ENCODE assay signal across 14 cellular contexts in genomic region chr13:105804561-105805190, GRCh38.
DNase-seq lines count a peak whose midpoint lies in the region; ATAC-seq, FAIRE-seq and TF ChIP-seq lines count a peak whose summit lies in the region.
"Had no signal": no experiment of that assay in that cellular context is flagged by ENCODE, and none has a peak within 500 bp of the region (broad histone marks: within the 10 kb centered on the region; RNA-seq: fewer than 3 reads in every experiment).

No MANE protein-coding gene starts in this region.

- no peak overlapping the region for H2BK12ac ChIP-seq in mesenchymal stem cell (ENCODE audit: low read length in 2 of 2)

- no peak overlapping the region for H3K4me3 ChIP-seq in AG04449 (ENCODE audit: low read depth, low read length)
- H3K4me3 ChIP-seq in IMR-90 (ENCODE audit: insufficient read depth, low read depth, low read length): no peak overlapping the region
- no peak overlapping the region for H3K4me3 ChIP-seq in mesenchymal stem cell (ENCODE audit: insufficient read depth in 1 of 2, low read depth in 1 of 2, low read length in 2 of 2)
- H3K4me3 ChIP-seq in tibial nerve: no peak overlapping the region
- H3K4me3 ChIP-seq: GM12878, left ventricle myocardium inferior, neural progenitor cell had no signal

- H3K23ac ChIP-seq in IMR-90 (ENCODE audit: low read depth, low read length): no peak overlapping the region
- no peak overlapping the region for H3K23ac ChIP-seq in mesenchymal stem cell (ENCODE audit: low read length in 2 of 2)

- H3K27me3 ChIP-seq in IMR-90 (ENCODE audit: control insufficient read depth, insufficient read depth, low read length) (no peaks in the 10 kb centered on the region), mesenchymal stem cell (ENCODE audit: control insufficient read depth in 1 of 2, insufficient read depth in 1 of 2, low read length in 2 of 2) (no peaks in the 10 kb centered on the region), tibial nerve (no peaks in the 10 kb centered on the region)
- H3K27me3 ChIP-seq: neural progenitor cell had no signal

- DNase-seq in AG04449 (ENCODE audit: low read depth, low spot score) (peak; percentile 12), IMR-90 (peak; percentile 59), dedifferentiated amniotic fluid mesenchymal stem cell (ENCODE audit: extremely low spot score) (peak; percentile 23), mesenchymal stem cell (peak; percentile 62), tibial nerve (ENCODE audit: low spot score in 2 of 2) (no peak), midbrain (lab: John Stamatoyannopoulos, UW) (no peak), urothelium cell line (ENCODE audit: low spot score) (no peak)
- DNase-seq: activated CD4-positive, CD25-positive, alpha-beta regulatory T cell; activated naive CD4-positive, alpha-beta T cell treated with anti-CD3 and anti-CD28 coated beads, Interleukin-2, amount 10 ng/mL, durations not matched to agents 7 days and 5 days; left ventricle myocardium inferior; SW 1271 had no signal

- intact Hi-C loops in IMR-90 (cut with micrococcal nuclease): no loop called here

- H3K4me2 ChIP-seq in IMR-90 (ENCODE audit: low read depth, low read length): no peak overlapping the region
- H3K4me2 ChIP-seq in mesenchymal stem cell (ENCODE audit: low read length, poor library complexity, severe bottlenecking): no peak overlapping the region
- H3K4me2 ChIP-seq: neural progenitor cell had no signal

- H2AK5ac ChIP-seq in IMR-90 (ENCODE audit: low read depth, low read length) (no peak overlapping the region), mesenchymal stem cell (ENCODE audit: low read length, severe bottlenecking) (peak overlapping the region; percentile 20)

- POLR2A ChIA-PET in AG04449 (lab: Yijun Ruan, JAX): no interaction called here
- POLR2A ChIA-PET in IMR-90 (lab: Charles Lee; ENCODE audit: unreplicated experiment): no interaction called here

- H3K9me3 ChIP-seq in IMR-90 (ENCODE audit: control insufficient read depth, insufficient read depth, low read length): no peaks in the 10 kb centered on the region
- H3K9me3 ChIP-seq in mesenchymal stem cell (ENCODE audit: control insufficient read depth, low read length): no peaks in the 10 kb centered on the region
- H3K9me3 ChIP-seq in tibial nerve: no peaks in the 10 kb centered on the region
- H3K9me3 ChIP-seq: left ventricle myocardium inferior had no signal

- H4K8ac ChIP-seq in IMR-90 (ENCODE audit: low read depth in 2 of 2, low read length in 2 of 2) (no peak overlapping the region), mesenchymal stem cell (ENCODE audit: low read length) (no peak overlapping the region)

- no peak overlapping the region for H2AK9ac ChIP-seq in IMR-90 (replicated peaks; ENCODE audit: low read depth, low read length, poor library complexity)

- no peak for FAIRE-seq in urothelium cell line (lab: Jason Lieb, UNC)
- FAIRE-seq: GM12878 had no signal

- TF ChIP-seq EP300 in tibial nerve (IDR thresholded peaks at IDR 0.05): no peak

- CTCF ChIA-PET in AG04449 (lab: Yijun Ruan, JAX): no interaction called here
- CTCF ChIA-PET in IMR-90 (lab: Yijun Ruan, JAX): no interaction called here

- H3K27ac ChIP-seq in IMR-90 (ENCODE audit: insufficient read depth, low read length) (no peak overlapping the region), mesenchymal stem cell (ENCODE audit: low read length, poor library complexity, severe bottlenecking) (no peak overlapping the region), tibial nerve (no peak overlapping the region)
- H3K27ac ChIP-seq: left ventricle myocardium inferior, neural progenitor cell had no signal

- H3K14ac ChIP-seq in IMR-90 (replicated peaks; ENCODE audit: low read depth, low read length) (no peak overlapping the region), mesenchymal stem cell (ENCODE audit: low read length in 2 of 2) (no peak overlapping the region)

- peak overlapping the region; percentile 22; the same call in 1 of the 2 replicates for H2BK20ac ChIP-seq in IMR-90 (ENCODE audit: low read depth, low read length)

- H4K5ac ChIP-seq in IMR-90 (ENCODE audit: low read depth, low read length): no peak overlapping the region

- no peak overlapping the region for H3K56ac ChIP-seq in IMR-90 (ENCODE audit: extremely low read depth, insufficient read depth, low read length)

- no peak overlapping the region for H2BK5ac ChIP-seq in IMR-90 (ENCODE audit: low read depth, low read length, poor library complexity, severe bottlenecking)
- H2BK5ac ChIP-seq in mesenchymal stem cell (ENCODE audit: low read depth, low read length, poor library complexity, severe bottlenecking): no peak overlapping the region

- H3K4me1 ChIP-seq in IMR-90 (ENCODE audit: control insufficient read depth, insufficient read depth, low read length) (no peaks in the 10 kb centered on the region), mesenchymal stem cell (ENCODE audit: control insufficient read depth, insufficient read depth, low read depth, low read length) (peaks cover 4% of the 10 kb centered on the region), tibial nerve (peaks cover 0 to 6% (median 0%) of the 10 kb centered on the region in 4 donors)
- H3K4me1 ChIP-seq: left ventricle myocardium inferior, neural progenitor cell had no signal

- no peaks in the 10 kb centered on the region for H3K9me1 ChIP-seq in IMR-90 (ENCODE audit: insufficient read depth, low read length)

- TF ChIP-seq RAD21 in IMR-90 (IDR thresholded peaks at IDR 0.05; ENCODE audit: low read length): no peak

- dilution Hi-C loops in IMR-90 (cut with HindIII; ENCODE audit: low sequenced_read_pairs, unreplicated experiment): no loop called here

- H3K9ac ChIP-seq in IMR-90 (ENCODE audit: low read depth, low read length) (no peak overlapping the region), mesenchymal stem cell (ENCODE audit: low read length) (no peak overlapping the region)
- H3K9ac ChIP-seq: neural progenitor cell had no signal

- H2BK120ac ChIP-seq in IMR-90 (ENCODE audit: low read depth, low read length) (no peak overlapping the region), mesenchymal stem cell (ENCODE audit: low read depth, low read length) (no peak overlapping the region)

- in situ Hi-C loops in IMR-90 (cut with MboI; ENCODE audit: low sequenced_read_pairs): no loop called here

- H2BK15ac ChIP-seq in IMR-90 (ENCODE audit: low read depth, low read length): no peak overlapping the region
- no peak overlapping the region for H2BK15ac ChIP-seq in mesenchymal stem cell (ENCODE audit: low read depth, poor library complexity, severe bottlenecking)

- H3K36me3 ChIP-seq in IMR-90 (ENCODE audit: control insufficient read depth, insufficient read depth, low read length) (no peaks in the 10 kb centered on the region), mesenchymal stem cell (ENCODE audit: control insufficient read depth in 1 of 2, insufficient read depth in 2 of 2, low read depth in 1 of 2, low read length in 2 of 2) (no peaks in the 10 kb centered on the region), tibial nerve (no peaks in the 10 kb centered on the region)
- H3K36me3 ChIP-seq: left ventricle myocardium inferior, neural progenitor cell had no signal

- BruUV-seq in IMR-90 (replicated peaks; lab: Mats Ljungman, UMichigan): no TSS peak

- H3K4ac ChIP-seq in IMR-90 (ENCODE audit: low read depth, low read length): no peak overlapping the region
- peak overlapping the region in 1 of 2 experiments; percentile 68 for H3K4ac ChIP-seq in mesenchymal stem cell (ENCODE audit: low read depth in 1 of 2, low read length in 2 of 2)

- no peaks in the 10 kb centered on the region for H3K79me1 ChIP-seq in IMR-90 (ENCODE audit: low read depth in 1 of 2, low read length in 2 of 2)
- no peaks in the 10 kb centered on the region for H3K79me1 ChIP-seq in mesenchymal stem cell (replicated peaks; ENCODE audit: low read length, poor library complexity, severe bottlenecking)

- no peaks in the 10 kb centered on the region for H4K20me1 ChIP-seq in IMR-90 (ENCODE audit: insufficient read depth, low read length)

- no peak overlapping the region for H2AFZ ChIP-seq in IMR-90 (replicated peaks; ENCODE audit: low read length, poor library complexity)
- peak overlapping the region; percentile 43 for H2AFZ ChIP-seq in mesenchymal stem cell (ENCODE audit: low read depth, low read length)
- H2AFZ ChIP-seq: neural progenitor cell had no signal

- no CpG with 5 or more reads among the region's 3 CpGs for WGBS in IMR-90 (ENCODE audit: extremely low coverage in 2 of 2, insufficient read length in 1 of 2), 2 experiments
- 71% methylated on average over 3 of the region's 3 CpGs for WGBS in mesenchymal stem cell
- 56 to 58% methylated on average over 3 of the region's 3 CpGs for WGBS in tibial nerve, 2 donors

- ATAC-seq in IMR-90 (ENCODE audit: low read depth): peak; percentile 89
- no peak for ATAC-seq in HG03095 (IDR thresholded peaks at IDR 0.05; ENCODE audit: unreplicated experiment)
- ATAC-seq: GM12878 had no signal

- H4K91ac ChIP-seq in IMR-90 (ENCODE audit: insufficient read depth, low read depth, low read length): no peak overlapping the region
- H4K91ac ChIP-seq in mesenchymal stem cell (ENCODE audit: low read length): no peak overlapping the region

- H3K18ac ChIP-seq in IMR-90 (ENCODE audit: low read depth, low read length): no peak overlapping the region
- no peak overlapping the region for H3K18ac ChIP-seq in mesenchymal stem cell (ENCODE audit: low read depth in 1 of 2, low read length in 2 of 2)

- TF ChIP-seq POLR2A in IMR-90 (IDR thresholded peaks at IDR 0.05; ENCODE audit: low read depth, low read length) (no peak), tibial nerve (IDR thresholded peaks at IDR 0.05) (no peak)

- TF ChIP-seq CTCF in AG04449 (IDR thresholded peaks at IDR 0.05; ENCODE audit: insufficient read depth, low read length, missing control alignments) (no peak), IMR-90 (conservative IDR thresholded peaks at IDR 0.05; ENCODE audit: low read depth, low read length) (no peak), tibial nerve (IDR thresholded peaks at IDR 0.05) (no peak)

TF ChIP-seq in IMR-90, 13 proteins besides CTCF, POLR2A, EP300 and RAD21 (continues in another document):
- TF ChIP-seq USF2 (IDR thresholded peaks at IDR 0.05; ENCODE audit: low read depth, low read length): no peak
- no peak for TF ChIP-seq CHD1 (IDR thresholded peaks at IDR 0.05; ENCODE audit: low read depth, low read length)
- TF ChIP-seq NFE2L2 (IDR thresholded peaks at IDR 0.05; ENCODE audit: low read depth, low read length): no peak
- no peak for TF ChIP-seq RCOR1 (IDR thresholded peaks at IDR 0.05; ENCODE audit: insufficient replicate concordance, low read length)
- no peak for TF ChIP-seq BHLHE40 (IDR thresholded peaks at IDR 0.05; ENCODE audit: low read depth, low read length)
- no peak for TF ChIP-seq MXI1 (IDR thresholded peaks at IDR 0.05; ENCODE audit: borderline replicate concordance, low read depth, low read length)
- TF ChIP-seq RFX5 (IDR thresholded peaks at IDR 0.05; ENCODE audit: low read depth, low read length): no peak
- no peak for TF ChIP-seq MAFK (IDR thresholded peaks at IDR 0.05; ENCODE audit: low read depth, low read length)

Comparison
In these comparisons a context has a peak if more than half of its experiments do, and no peak if none do; other contexts are left out.
1. DNase-seq: peak in AG04449 (single experiment), IMR-90 (single experiment), dedifferentiated amniotic fluid mesenchymal stem cell (single experiment) and mesenchymal stem cell (single experiment); none in tibial nerve (0 of 2), midbrain (single experiment) and urothelium cell line (single experiment).